Comparison of ENCODE assay signal across 8 cellular contexts in genomic region chr4:123415977-123416376, GRCh38. TPM values are rescaled to one million over a fixed set of nuclear protein-coding genes. Genes with fewer than 3 reads are reported as not detected.
DNase-seq lines count a peak whose midpoint lies in the region; ATAC-seq, FAIRE-seq and TF ChIP-seq lines count a peak whose summit lies in the region.

No MANE protein-coding gene starts in this region.

- H3K4me3 ChIP-seq in AG10803 (ENCODE audit: low read length), result no peak overlapping the region

- no peak overlapping the region for H3K27ac ChIP-seq in foreskin keratinocyte

- no peak for TF ChIP-seq CTCF in AG10803 (conservative IDR thresholded peaks at IDR 0.05; ENCODE audit: low read length)
- no peak for TF ChIP-seq CTCF in foreskin keratinocyte (conservative IDR thresholded peaks at IDR 0.05)

- DNase-seq in AG10803 (ENCODE audit: low read depth) (peak; percentile 83), foreskin keratinocyte (peak; percentile 44 to 62), HuH-7 (ENCODE audit: low spot score) (no peak), NCI-H187 (lab: John Stamatoyannopoulos, UW) (no peak), amygdala (lab: John Stamatoyannopoulos, UW) (no peak), GM12892 (ENCODE audit: insufficient read length) (no peak)
- peak; percentile 43 to 49 for DNase-seq in activated CD4-positive, alpha-beta T cell treated with anti-CD3 and anti-CD28 coated beads, Interleukin-2, amount 50 U/mL, for 4 hours

- TF ChIP-seq POLR2A in GM12892 (IDR thresholded peaks at IDR 0.05; ENCODE audit: low read depth, low read length), result no peak

- H3K27me3 ChIP-seq in foreskin keratinocyte, result no peaks in the 10 kb centered on the region

- no peak for FAIRE-seq in GM12892 (lab: Jason Lieb, UNC)

- peaks cover 15% of the 10 kb centered on the region for H3K4me1 ChIP-seq in foreskin keratinocyte

- ATAC-seq in HG03342 (IDR thresholded peaks at IDR 0.05; ENCODE audit: unreplicated experiment) (peak; percentile 32), foreskin keratinocyte (peak; percentile 75)

RNA-seq across cellular contexts. Expression of gene SPRY1, which starts 19.4 kb away (rescaled TPM):
- 1.3 and 2.8 TPM in 2 replicates for total RNA-seq in foreskin keratinocyte
- 0.34 and 1.2 TPM in 2 replicates for polyA plus RNA-seq in foreskin keratinocyte
- polyA plus RNA-seq in GM12892 (2012; ENCODE audit: missing spikeins), result 1.1 TPM

Comparison
In these comparisons a context has a peak if more than half of its experiments do, and no peak if none do; other contexts are left out.
1. DNase-seq: peak in AG10803 (single experiment), activated CD4-positive, alpha-beta T cell treated with anti-CD3 and anti-CD28 coated beads, Interleukin-2, amount 50 U/mL, for 4 hours (2 of 2) and foreskin keratinocyte (2 of 2); none in HuH-7 (single experiment), NCI-H187 (0 of 2), amygdala (0 of 56) and GM12892 (single experiment).